In the genomic region with DNA sequence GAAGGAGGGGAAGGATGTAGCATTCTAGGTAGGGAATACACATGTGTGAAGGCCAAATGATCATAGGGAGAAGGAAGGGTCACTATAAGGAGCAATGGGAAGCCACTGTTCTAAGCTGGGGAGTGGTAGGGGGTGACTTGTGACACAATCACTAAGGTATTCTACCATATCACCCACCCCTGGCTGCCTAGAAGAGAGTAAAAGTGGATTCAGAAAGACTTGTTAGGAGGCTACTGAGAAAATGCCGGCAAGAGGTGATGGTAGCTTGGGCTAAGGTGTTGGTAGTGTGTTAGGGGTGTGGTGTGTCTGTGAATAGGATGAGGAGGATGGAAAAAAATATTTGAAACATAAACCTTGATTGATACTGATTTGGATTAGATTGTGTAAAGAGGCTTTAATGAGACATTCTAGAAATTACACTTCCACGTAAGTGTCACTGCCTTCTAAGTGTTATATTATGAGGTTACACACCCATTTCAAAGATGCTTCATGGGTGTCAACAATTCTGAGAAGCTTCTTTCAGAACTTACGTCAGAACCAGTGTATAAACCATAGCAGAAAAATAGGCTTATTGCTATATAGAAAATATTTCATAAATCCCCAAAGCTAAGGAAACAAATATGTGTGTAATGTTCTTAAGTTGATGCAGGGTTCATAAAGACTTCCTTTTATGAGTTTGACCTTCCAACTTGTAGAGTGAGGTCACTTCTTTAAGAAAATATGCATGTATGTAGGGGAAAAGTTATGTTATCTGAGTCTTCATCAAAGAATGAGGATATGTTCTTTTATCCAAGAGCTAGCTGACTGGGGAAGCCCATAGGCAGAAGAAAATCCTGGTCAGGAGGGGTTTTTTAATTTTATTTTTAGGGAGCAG, we compare ENCODE assay signal across 19 cellular contexts. TPM values are rescaled to one million over a fixed set of nuclear protein-coding genes. Genes with fewer than 3 reads are reported as not detected.
DNase-seq lines count a peak whose midpoint lies in the region; ATAC-seq lines count a peak whose summit lies in the region.
"Had no signal": no experiment of that assay in that cellular context is flagged by ENCODE, and none has a peak within 500 bp of the region (broad histone marks: within the 10 kb centered on the region; RNA-seq: fewer than 3 reads in every experiment).

No MANE protein-coding gene starts in this region.

- H3K4me1 Mint-ChIP-seq in CD8-positive, alpha-beta memory T cell, result peaks cover 14 to 33% (median 30%) of the 10 kb centered on the region in 3 donors
- peaks cover 36% of the 10 kb centered on the region for H3K4me1 Mint-ChIP-seq in activated T-helper 2 cell treated with anti-CD3 and anti-CD28 coated beads, Interferon-gamma antibody, Interleukin-2, Interleukin-4, amounts not matched to agents 10 μg/mL and 5 μg/mL and 100 μg/mL, durations not matched to agents 14 hours and 24 hours and 36 hours (ENCODE audit: low read depth)

- DNase-seq in activated CD4-positive, CD25-positive, alpha-beta regulatory T cell treated with anti-CD3 and anti-CD28 coated beads, Interleukin-2, amount 50 U/mL, for 72 hours, result no peak
- DNase-seq in CD8-positive, alpha-beta memory T cell, result peak in 1 of 5 donors; percentile 17
- no peak for DNase-seq in activated T-helper 2 cell treated with anti-CD3 and anti-CD28 coated beads, Interferon-gamma antibody, Interleukin-2, Interleukin-4, amounts not matched to agents 10 μg/mL and 5 μg/mL and 100 μg/mL, durations not matched to agents 14 hours and 24 hours and 36 hours (ENCODE audit: low spot score)
- DNase-seq in kidney tubule cell (ENCODE audit: low spot score), result peak; percentile 46
- no peak for DNase-seq in HAP-1 (ENCODE audit: low spot score in 2 of 2)
- no peak for DNase-seq in cerebellar cortex (ENCODE audit: low spot score)
- DNase-seq: activated CD4-positive, CD25-positive, alpha-beta regulatory T cell; activated CD8-positive, alpha-beta memory T cell treated with anti-CD3 and anti-CD28 coated beads, Interleukin-2, amount 50 U/mL, for 4 hours; COR-L47; DND-41; kidney; NCI-H526 treated with DMSO at 0.1 percent for 48 hours; nucleus accumbens; RPMI8226; SK-N-SH had no signal

- H3K27ac Mint-ChIP-seq in CD8-positive, alpha-beta memory T cell, result peak overlapping the region in 7 of 8 donors; percentile 4 to 88 (median 59)
- H3K27ac Mint-ChIP-seq in activated T-helper 2 cell treated with anti-CD3 and anti-CD28 coated beads, Interferon-gamma antibody, Interleukin-2, Interleukin-4, amounts not matched to agents 10 μg/mL and 5 μg/mL and 100 μg/mL, durations not matched to agents 14 hours and 24 hours and 36 hours, result peak overlapping the region; percentile 88
- H3K27ac Mint-ChIP-seq: brain had no signal

- no peaks in the 10 kb centered on the region for H3K36me3 Mint-ChIP-seq in CD8-positive, alpha-beta memory T cell
- peaks cover 5% of the 10 kb centered on the region for H3K36me3 Mint-ChIP-seq in activated T-helper 2 cell treated with anti-CD3 and anti-CD28 coated beads, Interferon-gamma antibody, Interleukin-2, Interleukin-4, amounts not matched to agents 10 μg/mL and 5 μg/mL and 100 μg/mL, durations not matched to agents 14 hours and 24 hours and 36 hours (ENCODE audit: low read depth)
- H3K36me3 Mint-ChIP-seq: brain had no signal

- intact Hi-C loops in activated T-helper 2 cell treated with anti-CD3 and anti-CD28 coated beads, Interferon-gamma antibody, Interleukin-2, Interleukin-4, amounts not matched to agents 10 μg/mL and 5 μg/mL and 100 μg/mL, durations not matched to agents 14 hours and 24 hours and 36 hours (cut with micrococcal nuclease), result loop anchor here (1.0 to 10.0 kb wide), 2 partner anchors 27 to 914 kb away; a partner anchor contains a TSS

- no peaks in the 10 kb centered on the region for H3K9me3 ChIP-seq in CD8-positive, alpha-beta memory T cell (ENCODE audit: low read length)
- no peaks in the 10 kb centered on the region for H3K9me3 ChIP-seq in HAP-1
- H3K9me3 ChIP-seq: SK-N-SH had no signal

- H3K4me1 ChIP-seq in CD8-positive, alpha-beta memory T cell (ENCODE audit: insufficient read depth, low read length), result peaks cover 29% of the 10 kb centered on the region
- H3K4me1 ChIP-seq in HAP-1, result peaks cover 10% of the 10 kb centered on the region

- H3K27ac ChIP-seq in CD8-positive, alpha-beta memory T cell (ENCODE audit: low read depth, low read length), result no peak overlapping the region
- H3K27ac ChIP-seq: 22Rv1 had no signal

- no peak overlapping the region for H3K4me3 ChIP-seq in CD8-positive, alpha-beta memory T cell (ENCODE audit: low read length)
- H3K4me3 ChIP-seq in HAP-1, result no peak overlapping the region

- CTCF ChIA-PET in CD8-positive, alpha-beta memory T cell (lab: Charles Lee), result interaction anchor here (0.7 to 1.5 kb wide), 2 partner anchors 8 to 60 kb away, joined by 3 to 5 read pairs; no protein-coding TSS in a partner anchor

- H3K27me3 Mint-ChIP-seq in CD8-positive, alpha-beta memory T cell, result peaks cover 0 to 1% of the 10 kb centered on the region in 2 donors
- no peaks in the 10 kb centered on the region for H3K27me3 Mint-ChIP-seq in activated T-helper 2 cell treated with anti-CD3 and anti-CD28 coated beads, Interferon-gamma antibody, Interleukin-2, Interleukin-4, amounts not matched to agents 10 μg/mL and 5 μg/mL and 100 μg/mL, durations not matched to agents 14 hours and 24 hours and 36 hours (ENCODE audit: low read depth)

- ATAC-seq in activated CD4-positive, CD25-positive, alpha-beta regulatory T cell treated with anti-CD3 and anti-CD28 coated beads, Interleukin-2, amount 50 U/mL, for 24 hours, result peak; percentile 68
- ATAC-seq in HG03135 (IDR thresholded peaks at IDR 0.05; ENCODE audit: unreplicated experiment), result no peak

- H3K36me3 ChIP-seq in CD8-positive, alpha-beta memory T cell (ENCODE audit: insufficient read depth, low read length), result no peaks in the 10 kb centered on the region
- no peaks in the 10 kb centered on the region for H3K36me3 ChIP-seq in HAP-1 (replicated peaks)

- POLR2A ChIA-PET in CD8-positive, alpha-beta memory T cell (lab: Charles Lee), result no interaction called here

- H3K27me3 ChIP-seq in CD8-positive, alpha-beta memory T cell (ENCODE audit: insufficient read depth, low read length, poor library complexity, severe bottlenecking), result no peaks in the 10 kb centered on the region
- peaks cover 5% of the 10 kb centered on the region for H3K27me3 ChIP-seq in HAP-1 (ENCODE audit: low read depth)

- H3K9me3 Mint-ChIP-seq in CD8-positive, alpha-beta memory T cell, result no peaks in the 10 kb centered on the region
- peaks cover 14% of the 10 kb centered on the region for H3K9me3 Mint-ChIP-seq in activated T-helper 2 cell treated with anti-CD3 and anti-CD28 coated beads, Interferon-gamma antibody, Interleukin-2, Interleukin-4, amounts not matched to agents 10 μg/mL and 5 μg/mL and 100 μg/mL, durations not matched to agents 14 hours and 24 hours and 36 hours

- in situ Hi-C loops in HAP-1 (cut with MboI; ENCODE audit: low sequenced_read_pairs), result no loop called here

- H3K4me3 Mint-ChIP-seq in CD8-positive, alpha-beta memory T cell, result no peak overlapping the region
- no peak overlapping the region for H3K4me3 Mint-ChIP-seq in activated T-helper 2 cell treated with anti-CD3 and anti-CD28 coated beads, Interferon-gamma antibody, Interleukin-2, Interleukin-4, amounts not matched to agents 10 μg/mL and 5 μg/mL and 100 μg/mL, durations not matched to agents 14 hours and 24 hours and 36 hours (ENCODE audit: low read depth)

RNA-seq across cellular contexts. Expression of a gene that starts 5.6 kb away (rescaled TPM):
- total RNA-seq in CD8-positive, alpha-beta memory T cell, result 10 to 100 TPM; 25.4 to 27.1 TPM
- 26.8 TPM for polyA plus RNA-seq in CD8-positive, alpha-beta memory T cell
- 28.0 and 29.2 TPM in 2 replicates for total RNA-seq in activated T-helper 2 cell treated with anti-CD3 and anti-CD28 coated beads, Interferon-gamma antibody, Interleukin-2, Interleukin-4, amounts not matched to agents 10 μg/mL and 5 μg/mL and 100 μg/mL, durations not matched to agents 14 hours and 24 hours and 36 hours
